Comparison of ENCODE assay signal across 11 cellular contexts in genomic region chr13:99548448-99548847, GRCh38. TPM values are rescaled to one million over a fixed set of nuclear protein-coding genes. Genes with fewer than 3 reads are reported as not detected.
DNase-seq lines count a peak whose midpoint lies in the region; ATAC-seq, FAIRE-seq and TF ChIP-seq lines count a peak whose summit lies in the region.
"Had no signal": no experiment of that assay in that cellular context is flagged by ENCODE, and none has a peak within 500 bp of the region (broad histone marks: within the 10 kb centered on the region; RNA-seq: fewer than 3 reads in every experiment).

No MANE protein-coding gene starts in this region.

- POLR2A ChIA-PET in activated B cell treated with CpG ODN at 0.5 μM for 24 hours (lab: Charles Lee), result interaction anchor here (0.6 kb wide), 1 partner anchor 1063 kb away, joined by 4 read pairs; no protein-coding TSS in a partner anchor

- ATAC-seq in GM19467 (IDR thresholded peaks at IDR 0.05; ENCODE audit: unreplicated experiment), result peak; percentile 70
- peak; percentile 40 for ATAC-seq in HG03139 (IDR thresholded peaks at IDR 0.05; ENCODE audit: unreplicated experiment)
- ATAC-seq in activated B cell treated with CpG ODN at 0.5 μM for 24 hours (ENCODE audit: low read depth), result no peak
- no peak for ATAC-seq in esophagus mucosa

- peaks cover 80% of the 10 kb centered on the region for H3K36me3 Mint-ChIP-seq in activated B cell treated with CpG ODN at 0.5 μM for 24 hours (ENCODE audit: low read depth)

- peak overlapping the region; percentile 25 for H3K4me3 Mint-ChIP-seq in activated B cell treated with CpG ODN at 0.5 μM for 24 hours

- TF ChIP-seq POLR2A in GM12892 (IDR thresholded peaks at IDR 0.05; ENCODE audit: low read depth, low read length), result no peak

- H3K27ac Mint-ChIP-seq in activated B cell treated with CpG ODN at 0.5 μM for 24 hours, result peak overlapping the region; percentile 86

- CTCF ChIA-PET in activated B cell treated with CpG ODN at 0.5 μM for 24 hours (lab: Charles Lee), result no interaction called here

- FAIRE-seq in GM12892 (lab: Jason Lieb, UNC), result peak; percentile 91

- H3K9me3 Mint-ChIP-seq in activated B cell treated with CpG ODN at 0.5 μM for 24 hours, result no peaks in the 10 kb centered on the region

- H3K27me3 Mint-ChIP-seq in activated B cell treated with CpG ODN at 0.5 μM for 24 hours, result no peaks in the 10 kb centered on the region

- intact Hi-C loops in activated B cell treated with CpG ODN at 0.5 μM for 24 hours (cut with micrococcal nuclease), result loop anchor here (2.0 kb wide), 1 partner anchor 14 kb away; no protein-coding TSS in a partner anchor

- DNase-seq in GM12892 (ENCODE audit: insufficient read length), result no peak
- DNase-seq in activated B cell treated with CpG ODN at 0.5 μM for 24 hours, result no peak
- no peak for DNase-seq in NCI-H2081 (lab: John Stamatoyannopoulos, UW)
- DNase-seq in anterior cingulate cortex (lab: John Stamatoyannopoulos, UW), result no peak
- DNase-seq in NCI-H226, result no peak
- DNase-seq: aorta, EL, heart right ventricle had no signal

- peaks cover 69% of the 10 kb centered on the region for H3K4me1 Mint-ChIP-seq in activated B cell treated with CpG ODN at 0.5 μM for 24 hours

- no peak for TF ChIP-seq CTCF in activated B cell treated with CpG ODN at 0.5 μM for 24 hours (IDR thresholded peaks at IDR 0.05)

RNA-seq across cellular contexts. Expression of gene TM9SF2, which starts 47.2 kb away (rescaled TPM):
- 39.2 TPM for polyA plus RNA-seq in GM12892 (2012; ENCODE audit: missing spikeins)
- total RNA-seq in activated B cell treated with CpG ODN at 0.5 μM for 24 hours, result 68.1 and 76.0 TPM in 2 replicates
- 57.5 TPM for total RNA-seq in esophagus mucosa

RNA-seq across cellular contexts. Expression of gene CLYBL, which starts 58.0 kb away (rescaled TPM):
- polyA plus RNA-seq in GM12892 (2012; ENCODE audit: missing spikeins), result 8.2 TPM
- total RNA-seq in activated B cell treated with CpG ODN at 0.5 μM for 24 hours (10.5 and 11.7 TPM in 2 replicates), esophagus mucosa (10.7 TPM)

Comparison
In these comparisons a context has a peak if more than half of its experiments do, and no peak if none do; other contexts are left out.
1. ATAC-seq: peak in GM19467 (single experiment) and HG03139 (single experiment); none in activated B cell treated with CpG ODN at 0.5 μM for 24 hours (single experiment) and esophagus mucosa (single experiment).